In the genomic region with DNA sequence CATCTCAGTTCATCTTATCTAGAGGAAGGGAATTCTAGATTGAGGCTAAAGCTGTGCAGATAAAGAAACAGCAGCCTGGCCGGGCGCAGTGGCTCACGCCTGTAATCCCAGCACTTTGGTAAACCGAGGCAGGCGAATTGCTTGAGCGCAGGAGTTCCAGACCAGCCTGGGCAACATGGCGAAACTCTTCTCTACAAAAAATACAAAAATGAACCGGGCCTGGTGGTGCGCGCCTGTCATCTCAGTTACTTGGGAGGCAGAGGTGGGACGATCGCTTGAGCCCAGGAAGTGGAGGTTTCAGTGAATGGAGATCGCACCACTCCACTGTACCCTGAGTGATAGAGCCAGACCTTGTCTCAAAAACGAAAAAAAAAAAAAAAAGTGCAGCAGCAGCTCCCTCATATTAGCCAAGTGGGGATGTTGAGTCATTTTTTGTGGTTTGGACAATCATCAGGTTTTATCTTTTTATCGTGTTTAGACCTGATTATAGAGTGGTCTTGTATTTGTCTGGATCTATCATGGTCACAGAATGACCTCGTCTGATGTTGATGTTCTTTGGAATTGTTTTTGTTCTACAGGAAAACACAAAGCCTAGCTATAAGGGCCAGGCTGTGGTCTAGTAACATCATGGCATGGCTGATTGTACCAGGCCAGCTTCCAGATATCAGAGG, we compare ENCODE assay signal across 7 cellular contexts. TPM values are rescaled to one million over a fixed set of nuclear protein-coding genes. Genes with fewer than 3 reads are reported as not detected.
DNase-seq lines count a peak whose midpoint lies in the region; ATAC-seq and TF ChIP-seq lines count a peak whose summit lies in the region.

No MANE protein-coding gene starts in this region.

- ATAC-seq in T-cell (replicated peaks in 1 of 4), result no peak
- peak; percentile 2 for ATAC-seq in foreskin keratinocyte
- no peak for ATAC-seq in HG02852 (IDR thresholded peaks at IDR 0.05; ENCODE audit: unreplicated experiment)

- H3K36me3 ChIP-seq in H7 (replicated peaks; ENCODE audit: control insufficient read depth, insufficient read depth, low read length), result no peaks in the 10 kb centered on the region

- no peak for TF ChIP-seq CTCF in foreskin keratinocyte (conservative IDR thresholded peaks at IDR 0.05)

- POLR2A ChIA-PET in T-cell (lab: Charles Lee), result interaction anchor here in 1 of 2 donors (0.5 to 1.4 kb wide), 3 partner anchors 33 to 614 kb away, joined by 3 to 16 read pairs (median 4); no protein-coding TSS in a partner anchor

- H3K4me1 ChIP-seq in foreskin keratinocyte, result peaks cover 24% of the 10 kb centered on the region

- DNase-seq in H7, result no peak
- DNase-seq in T-cell, result no peak
- peak in 1 of 2 donors; percentile 79 for DNase-seq in foreskin keratinocyte
- no peak for DNase-seq in NCI-H82 (lab: John Stamatoyannopoulos, UW)
- DNase-seq in NCI-H345 treated with DMSO at 0.1 percent for 48 hours (lab: John Stamatoyannopoulos, UW; ENCODE audit: unreplicated experiment), result no peak

- H3K4me1 Mint-ChIP-seq in T-cell, result peaks cover 40 to 45% (median 43%) of the 10 kb centered on the region in 3 donors

- H3K27ac ChIP-seq in foreskin keratinocyte, result peak overlapping the region; percentile 91
- H3K27ac ChIP-seq in skin epidermis, result peak overlapping the region in 16 of 21 experiments; percentile 92 to 100 (median 99)

- CTCF ChIA-PET in T-cell (lab: Charles Lee), result interaction anchor here (0.6 to 3.7 kb wide), 10 partner anchors 11 to 1608 kb away, joined by 3 to 26 read pairs (median 5); a partner anchor contains a TSS

- peak overlapping the region; percentile 94 to 100 for H3K27ac Mint-ChIP-seq in T-cell

- H3K4me3 Mint-ChIP-seq in T-cell, result peak overlapping the region; percentile 94 to 98 (median 96)

- H3K4me3 ChIP-seq in H7 (ENCODE audit: insufficient read depth, low read depth, low read length), result peak overlapping the region; percentile 91
- H3K4me3 ChIP-seq in skin epidermis, result peak overlapping the region in 5 of 7 experiments; percentile 75 to 90 (median 84)

- H3K27me3 Mint-ChIP-seq in T-cell, result no peaks in the 10 kb centered on the region

- no peaks in the 10 kb centered on the region for H3K36me3 Mint-ChIP-seq in T-cell

- H3K27me3 ChIP-seq in H7 (ENCODE audit: control insufficient read depth, insufficient read depth, low read length) (no peaks in the 10 kb centered on the region), foreskin keratinocyte (no peaks in the 10 kb centered on the region)

- no peaks in the 10 kb centered on the region for H3K9me3 Mint-ChIP-seq in T-cell

RNA-seq across cellular contexts. Expression of a gene that starts 1.5 kb away (rescaled TPM):
- 53.7 and 67.2 TPM in 2 replicates for total RNA-seq in H7 (2014; rRNA removed; shearing (Covaris generic))
- 10 to 100 TPM; 33.4 to 36.6 (median 34.2) TPM for total RNA-seq in T-cell
- 41.5 and 44.8 TPM in 2 replicates for total RNA-seq in foreskin keratinocyte
- polyA plus RNA-seq in foreskin keratinocyte, result 9.7 and 10.9 TPM in 2 replicates
